In genomic region chr4:95204873-95205272, GRCh38 we compare ENCODE assay signal across 11 cellular contexts.
DNase-seq lines count a peak whose midpoint lies in the region; ATAC-seq, FAIRE-seq and TF ChIP-seq lines count a peak whose summit lies in the region.
"Had no signal": no experiment of that assay in that cellular context is flagged by ENCODE, and none has a peak within 500 bp of the region (broad histone marks: within the 10 kb centered on the region; RNA-seq: fewer than 3 reads in every experiment).

No MANE protein-coding gene starts in this region.

- no peak overlapping the region for H2BK12ac ChIP-seq in H1 (ENCODE audit: low read depth, low read length)

- no peak overlapping the region for H2BK20ac ChIP-seq in H1 (ENCODE audit: low read length)

- no peak for TF ChIP-seq POLR2A in H1 (IDR thresholded peaks at IDR 0.05; ENCODE audit: control extremely low read depth in 1 of 2, low read depth in 2 of 2, low read length in 2 of 2)

- no peaks in the 10 kb centered on the region for H3K4me1 ChIP-seq in OCI-LY7 (ENCODE audit: insufficient read depth, low read length, poor library complexity, severe bottlenecking)
- peaks cover 0 to 3% (median 0%) of the 10 kb centered on the region in 4 experiments; a peak in 1 of 7 replicates for H3K4me1 ChIP-seq in H1 (replicated peaks in 1 of 4; ENCODE audit: control insufficient read depth in 3 of 4, insufficient read depth in 4 of 4, low read length in 3 of 4)
- H3K4me1 ChIP-seq: BLaER1, transverse colon had no signal

- intact Hi-C loops in OCI-LY7 (cut with micrococcal nuclease; ENCODE audit: unreplicated experiment): no loop called here

- no peak overlapping the region for H3K9ac ChIP-seq in H1 (replicated peaks in 1 of 4; ENCODE audit: extremely low read depth in 1 of 4, low read depth in 3 of 4, low read length in 3 of 4)
- H3K9ac ChIP-seq: BLaER1 had no signal

- H3K9me3 ChIP-seq in OCI-LY7 (ENCODE audit: low read length): no peaks in the 10 kb centered on the region
- H3K9me3 ChIP-seq in H1 (ENCODE audit: insufficient read depth in 2 of 2, low read depth in 1 of 2, low read length in 1 of 2): no peaks in the 10 kb centered on the region
- H3K9me3 ChIP-seq: BLaER1, transverse colon had no signal

- H2BK15ac ChIP-seq in H1 (ENCODE audit: low read length): no peak overlapping the region

- no peaks in the 10 kb centered on the region for H3K79me2 ChIP-seq in OCI-LY7 (ENCODE audit: insufficient read depth, low read depth, low read length)
- no peaks in the 10 kb centered on the region for H3K79me2 ChIP-seq in H1 (ENCODE audit: control insufficient read depth in 1 of 2, insufficient read depth in 2 of 2, low read length in 2 of 2)

- H2BK5ac ChIP-seq in H1 (ENCODE audit: low read depth, low read length): no peak overlapping the region

- H3K36me3 ChIP-seq in OCI-LY7 (ENCODE audit: insufficient read depth, low read length) (no peaks in the 10 kb centered on the region), H1 (ENCODE audit: control insufficient read depth in 2 of 4, insufficient read depth in 4 of 4, low read length in 3 of 4) (no peaks in the 10 kb centered on the region)
- H3K36me3 ChIP-seq: BLaER1, transverse colon had no signal

- H3K27me3 ChIP-seq in H1 (replicated peaks in 1 of 4; ENCODE audit: control insufficient read depth in 3 of 4, extremely low read depth in 1 of 4, insufficient read depth in 3 of 4, low read length in 3 of 4): no peaks in the 10 kb centered on the region
- H3K27me3 ChIP-seq: BLaER1, transverse colon had no signal

- no peak overlapping the region for H3K4me3 ChIP-seq in OCI-LY7 (ENCODE audit: low read depth, low read length, poor library complexity, severe bottlenecking)
- H3K4me3 ChIP-seq in H1 (ENCODE audit: extremely low read depth in 1 of 4, insufficient read depth in 2 of 4, low read depth in 3 of 4, low read length in 4 of 4): no peak overlapping the region
- H3K4me3 ChIP-seq: BLaER1, transverse colon had no signal

- no peaks in the 10 kb centered on the region for H3K9me2 ChIP-seq in OCI-LY7 (ENCODE audit: insufficient read depth, low read length)

- H3K18ac ChIP-seq in H1 (ENCODE audit: extremely low read depth, low read length): no peak overlapping the region

- no peak overlapping the region for H4K8ac ChIP-seq in H1 (ENCODE audit: extremely low read depth, insufficient read depth, low read length)

- H3K56ac ChIP-seq in H1 (replicated peaks; ENCODE audit: insufficient read length, low read depth, low read length): no peak overlapping the region

- no peak for TF ChIP-seq EP300 in H1 (IDR thresholded peaks at IDR 0.05; ENCODE audit: borderline replicate concordance in 1 of 2, low read depth in 2 of 2, low read length in 2 of 2)

- ATAC-seq in HG02623 (IDR thresholded peaks at IDR 0.05; ENCODE audit: unreplicated experiment) (no peak), HG03457 (IDR thresholded peaks at IDR 0.05; ENCODE audit: unreplicated experiment) (no peak)

- no peak overlapping the region for H3K14ac ChIP-seq in H1 (ENCODE audit: insufficient read length)

- H3K23ac ChIP-seq in H1 (ENCODE audit: insufficient read length): no peak overlapping the region

- no TSS peak for BruUV-seq in OCI-LY7 (replicated peaks; lab: Mats Ljungman, UMichigan)

- H3K27ac ChIP-seq in OCI-LY7 (ENCODE audit: low read depth, low read length, poor library complexity, severe bottlenecking) (no peak overlapping the region), H1 (ENCODE audit: low read depth, low read length) (no peak overlapping the region), substantia nigra (ENCODE audit: low read depth, low read length, poor library complexity, severe bottlenecking) (peak overlapping the region; percentile 9)
- H3K27ac ChIP-seq: BLaER1, transverse colon had no signal

- no peak overlapping the region for H2BK120ac ChIP-seq in H1 (replicated peaks; ENCODE audit: low read depth, low read length)

- no peaks in the 10 kb centered on the region for H3K79me1 ChIP-seq in H1 (ENCODE audit: low read depth, low read length)

- H4K5ac ChIP-seq in H1 (ENCODE audit: insufficient read length, low read depth, low read length): no peak overlapping the region

- 55% methylated on average over 5 of the region's 5 CpGs; no CpG with 5 or more reads in 1 of the 2 experiments for WGBS in H1 (ENCODE audit: extremely low coverage in 1 of 2, insufficient coverage in 1 of 2, insufficient read length in 1 of 2, insufficient replicate concordance in 2 of 2, low coverage in 1 of 2, low lambda C conversion rate in 2 of 2, missing lambda C conversion rate in 1 of 2), 2 experiments

- H3K4me2 ChIP-seq in OCI-LY7 (ENCODE audit: low read length): no peak overlapping the region
- no peak overlapping the region for H3K4me2 ChIP-seq in H1 (ENCODE audit: insufficient read depth in 1 of 2, low read depth in 2 of 2, low read length in 2 of 2)
- H3K4me2 ChIP-seq: BLaER1 had no signal

- H4K20me1 ChIP-seq in OCI-LY7 (ENCODE audit: insufficient read depth, low read length) (no peaks in the 10 kb centered on the region), H1 (replicated peaks in 1 of 2; ENCODE audit: control insufficient read depth in 1 of 2, insufficient read depth in 2 of 2, low read length in 2 of 2) (no peaks in the 10 kb centered on the region)
- H4K20me1 ChIP-seq: BLaER1 had no signal

- DNase-seq in NCI-H82 (lab: John Stamatoyannopoulos, UW) (peak; percentile 37), NCI-H82 treated with DMSO at 0.1 percent for 48 hours (lab: John Stamatoyannopoulos, UW; ENCODE audit: unreplicated experiment) (no peak), OCI-LY7 (ENCODE audit: low spot score) (peak; percentile 24), H1 (ENCODE audit: low read depth in 1 of 2, low spot score in 2 of 2) (no peak), substantia nigra (lab: John Stamatoyannopoulos, UW) (peak in 7 of 49 donors; percentile 5 to 49 (median 11)), A172 (ENCODE audit: low spot score) (no peak)
- DNase-seq: NCI-H510A, transverse colon had no signal

- FAIRE-seq in H1 (lab: Jason Lieb, UNC): peak; percentile 36

- POLR2A ChIA-PET in OCI-LY7 (lab: Charles Lee) (interaction anchor here (0.6 to 1.1 kb wide), 2 partner anchors 16 to 34 kb away, joined by 3 to 4 read pairs; no protein-coding TSS in a partner anchor), H1 (lab: Charles Lee; ENCODE audit: partially characterized antibody) (no interaction called here)

- no peaks in the 10 kb centered on the region for H3K23me2 ChIP-seq in H1 (ENCODE audit: low read depth, low read length)

- TF ChIP-seq CTCF in OCI-LY7 (conservative IDR thresholded peaks at IDR 0.05; ENCODE audit: low read length) (peak; percentile 65), H1 (IDR thresholded peaks at IDR 0.05; ENCODE audit: control extremely low read depth in 1 of 3, insufficient read depth in 1 of 3, low read depth in 1 of 3, low read length in 3 of 3) (peak; percentile 18 to 64 (median 59))

- peak; percentile 68 to 70 for TF ChIP-seq RAD21 in H1 (IDR thresholded peaks at IDR 0.05 in 1 of 2, conservative IDR thresholded peaks at IDR 0.05 in 1 of 2; ENCODE audit: low read depth in 2 of 2, low read length in 2 of 2)

- H2AFZ ChIP-seq in OCI-LY7 (ENCODE audit: low read length) (no peak overlapping the region), H1 (ENCODE audit: low read length) (no peak overlapping the region)

- CTCF ChIA-PET in OCI-LY7 (lab: Charles Lee; ENCODE audit: unreplicated experiment): no interaction called here
- CTCF ChIA-PET in H1 (lab: Charles Lee; ENCODE audit: partially characterized antibody): interaction anchor here (0.6 to 2.4 kb wide), 18 partner anchors 9 to 584 kb away, joined by 3 to 15 read pairs (median 4); no protein-coding TSS in a partner anchor

- H2AK5ac ChIP-seq in H1 (ENCODE audit: low read depth, low read length): no peak overlapping the region

- no peak overlapping the region for H3K4ac ChIP-seq in H1 (replicated peaks; ENCODE audit: insufficient read length, low read depth, low read length)

- no peak overlapping the region for H4K91ac ChIP-seq in H1 (replicated peaks; ENCODE audit: insufficient read length, low read length)

TF ChIP-seq in H1, 55 proteins besides CTCF, POLR2A, EP300 and RAD21:
- TF ChIP-seq SP1 (IDR thresholded peaks at IDR 0.05; ENCODE audit: low read depth, low read length) (no peak), RXRA (IDR thresholded peaks at IDR 0.05; ENCODE audit: insufficient read depth, low read depth, low read length) (no peak), SP4 (IDR thresholded peaks at IDR 0.05; ENCODE audit: low read length) (no peak), TAF7 (optimal IDR thresholded peaks at IDR 0.05; ENCODE audit: borderline replicate concordance, low read depth, low read length) (no peak), NRF1 (IDR thresholded peaks at IDR 0.05; ENCODE audit: low read depth, low read length) (no peak), SIX5 (IDR thresholded peaks at IDR 0.05; ENCODE audit: low read depth, low read length) (no peak), KDM1A (IDR thresholded peaks at IDR 0.05; ENCODE audit: borderline replicate concordance, low read length) (no peak), JUND (IDR thresholded peaks at IDR 0.05; ENCODE audit: low read length) (no peak), YY1 (IDR thresholded peaks at IDR 0.05; ENCODE audit: low read depth, low read length) (no peak)

Comparison
In these comparisons a context has a peak if more than half of its experiments do, and no peak if none do; other contexts are left out.
1. DNase-seq: peak in NCI-H82 (single experiment) and OCI-LY7 (single experiment); none in NCI-H82 treated with DMSO at 0.1 percent for 48 hours (single experiment), H1 (0 of 2) and A172 (single experiment).